12 cellular contexts compared by ENCODE assay signal in genomic region chr6:41449399-41450245, GRCh38.
DNase-seq lines count a peak whose midpoint lies in the region; TF ChIP-seq lines count a peak whose summit lies in the region.
"Had no signal": no experiment of that assay in that cellular context is flagged by ENCODE, and none has a peak within 500 bp of the region (broad histone marks: within the 10 kb centered on the region; RNA-seq: fewer than 3 reads in every experiment).

No MANE protein-coding gene starts in this region.

- H3K9me2 ChIP-seq in SK-N-SH: no peaks in the 10 kb centered on the region

- H3K79me2 ChIP-seq in SK-N-SH (ENCODE audit: insufficient read depth): no peaks in the 10 kb centered on the region

- H3K4me1 ChIP-seq in SK-N-SH (ENCODE audit: control insufficient read depth in 1 of 2, insufficient read depth in 2 of 2, low read depth in 1 of 2, low read length in 1 of 2) (peaks cover 0 to 20% of the 10 kb centered on the region in 2 experiments; a peak in 1 of 4 replicates), right atrium auricular region (peaks cover 0 to 29% of the 10 kb centered on the region in 2 donors), subcutaneous abdominal adipose tissue (ENCODE audit: control insufficient read depth in 5 of 5, insufficient read depth in 5 of 5, low read length in 5 of 5) (peaks cover 11 to 61% (median 37%) of the 10 kb centered on the region in 5 donors)

- TF ChIP-seq CTCF in SK-N-SH (IDR thresholded peaks at IDR 0.05) (no peak), right atrium auricular region (IDR thresholded peaks at IDR 0.05) (no peak), osteocyte (IDR thresholded peaks at IDR 0.05) (no peak), GM13976 (IDR thresholded peaks at IDR 0.05; ENCODE audit: borderline replicate concordance, control extremely low read depth, extremely low read depth, insufficient read depth, missing control alignments) (no peak)

- H3K9ac ChIP-seq in SK-N-SH (no peak overlapping the region), subcutaneous abdominal adipose tissue (ENCODE audit: low read length in 5 of 5) (no peak overlapping the region)

- H3K9me3 ChIP-seq in SK-N-SH (no peaks in the 10 kb centered on the region), right atrium auricular region (no peaks in the 10 kb centered on the region), subcutaneous abdominal adipose tissue (ENCODE audit: control insufficient read depth in 5 of 5, low read length in 5 of 5) (no peaks in the 10 kb centered on the region)
- H3K9me3 ChIP-seq: MG63 had no signal

- intact Hi-C loops in activated T-helper 1 cell treated with anti-CD3 and anti-CD28 coated beads, Interleukin-12 subunit alpha, Interleukin-12 subunit beta, Interleukin-2, Interleukin-4 antibody, amounts not matched to agents 30 ng/mL and 10 ng/mL and 1 ng/mL, durations not matched to agents 14 hours and 24 hours and 36 hours (cut with micrococcal nuclease): no loop called here

- H3K4me3 ChIP-seq in SK-N-SH (ENCODE audit: low read depth in 2 of 2, low read length in 1 of 2) (no peak overlapping the region), right atrium auricular region (no peak overlapping the region), subcutaneous abdominal adipose tissue (ENCODE audit: low read depth in 1 of 5, low read length in 5 of 5) (no peak overlapping the region)
- H3K4me3 ChIP-seq: lung, MG63 had no signal

- CTCF ChIA-PET in SK-N-SH (lab: Yijun Ruan, JAX): interaction anchor here (1.2 to 3.8 kb wide), 9 partner anchors 11 to 337 kb away, joined by 3 to 24 read pairs (median 6); no protein-coding TSS in a partner anchor

- H3F3A ChIP-seq in SK-N-SH (replicated peaks; ENCODE audit: insufficient read depth): no peaks in the 10 kb centered on the region

- H3K27ac Mint-ChIP-seq in osteocyte (ENCODE audit: unreplicated experiment): no peak overlapping the region
- H3K27ac Mint-ChIP-seq in activated T-helper 1 cell treated with anti-CD3 and anti-CD28 coated beads, Interleukin-12 subunit alpha, Interleukin-12 subunit beta, Interleukin-2, Interleukin-4 antibody, amounts not matched to agents 30 ng/mL and 10 ng/mL and 1 ng/mL, durations not matched to agents 14 hours and 24 hours and 36 hours: no peak overlapping the region
- H3K27ac Mint-ChIP-seq: activated naive CD8-positive, alpha-beta T cell treated with anti-CD3 and anti-CD28 coated beads, Interleukin-2, amount 50 U/mL, for 24 hours; stimulated activated naive CD8-positive, alpha-beta T cell treated with anti-CD3 and anti-CD28 coated beads, Interleukin-15, Interleukin-2, amounts not matched to agents 100 ng/mL and 50 ng/mL, for 24 hours had no signal

- H3K4me2 ChIP-seq in SK-N-SH: no peak overlapping the region

- H3K27me3 Mint-ChIP-seq in osteocyte (ENCODE audit: unreplicated experiment): peaks cover 2% of the 10 kb centered on the region
- peaks cover 27% of the 10 kb centered on the region for H3K27me3 Mint-ChIP-seq in activated T-helper 1 cell treated with anti-CD3 and anti-CD28 coated beads, Interleukin-12 subunit alpha, Interleukin-12 subunit beta, Interleukin-2, Interleukin-4 antibody, amounts not matched to agents 30 ng/mL and 10 ng/mL and 1 ng/mL, durations not matched to agents 14 hours and 24 hours and 36 hours (ENCODE audit: insufficient read depth)

- H3K4me1 Mint-ChIP-seq in osteocyte (ENCODE audit: unreplicated experiment): peaks cover 10% of the 10 kb centered on the region
- no peaks in the 10 kb centered on the region for H3K4me1 Mint-ChIP-seq in activated T-helper 1 cell treated with anti-CD3 and anti-CD28 coated beads, Interleukin-12 subunit alpha, Interleukin-12 subunit beta, Interleukin-2, Interleukin-4 antibody, amounts not matched to agents 30 ng/mL and 10 ng/mL and 1 ng/mL, durations not matched to agents 14 hours and 24 hours and 36 hours (ENCODE audit: low read depth)
- H3K4me1 Mint-ChIP-seq: activated naive CD8-positive, alpha-beta T cell treated with anti-CD3 and anti-CD28 coated beads, Interleukin-2, amount 50 U/mL, for 24 hours had no signal

- in situ Hi-C loops in GM13976 (cut with MboI; ENCODE audit: low sequenced_read_pairs, unreplicated experiment): no loop called here

- TF ChIP-seq RAD21 in SK-N-SH (IDR thresholded peaks at IDR 0.05; ENCODE audit: low read length): no peak

- no peak for TF ChIP-seq EP300 in SK-N-SH (IDR thresholded peaks at IDR 0.05; ENCODE audit: borderline replicate concordance in 1 of 2, low read depth in 1 of 2, low read length in 1 of 2)

- no peaks in the 10 kb centered on the region for H3K9me3 Mint-ChIP-seq in osteocyte (ENCODE audit: unreplicated experiment)
- H3K9me3 Mint-ChIP-seq in activated T-helper 1 cell treated with anti-CD3 and anti-CD28 coated beads, Interleukin-12 subunit alpha, Interleukin-12 subunit beta, Interleukin-2, Interleukin-4 antibody, amounts not matched to agents 30 ng/mL and 10 ng/mL and 1 ng/mL, durations not matched to agents 14 hours and 24 hours and 36 hours: no peaks in the 10 kb centered on the region
- H3K9me3 Mint-ChIP-seq: activated naive CD8-positive, alpha-beta T cell treated with anti-CD3 and anti-CD28 coated beads, Interleukin-2, amount 50 U/mL, for 24 hours; stimulated activated naive CD8-positive, alpha-beta T cell treated with anti-CD3 and anti-CD28 coated beads, Interleukin-15, Interleukin-2, amounts not matched to agents 100 ng/mL and 50 ng/mL, for 24 hours had no signal

- no peaks in the 10 kb centered on the region for H3K36me3 ChIP-seq in SK-N-SH (replicated peaks in 1 of 2; ENCODE audit: control insufficient read depth in 1 of 2, insufficient read depth in 2 of 2, low read length in 1 of 2)
- no peaks in the 10 kb centered on the region for H3K36me3 ChIP-seq in right atrium auricular region
- H3K36me3 ChIP-seq in subcutaneous abdominal adipose tissue (ENCODE audit: control insufficient read depth in 5 of 5, insufficient read depth in 5 of 5, low read length in 5 of 5): no peaks in the 10 kb centered on the region
- H3K36me3 ChIP-seq: MG63 had no signal

- no peak overlapping the region for H3K4me3 Mint-ChIP-seq in osteocyte (ENCODE audit: unreplicated experiment)
- no peak overlapping the region for H3K4me3 Mint-ChIP-seq in activated T-helper 1 cell treated with anti-CD3 and anti-CD28 coated beads, Interleukin-12 subunit alpha, Interleukin-12 subunit beta, Interleukin-2, Interleukin-4 antibody, amounts not matched to agents 30 ng/mL and 10 ng/mL and 1 ng/mL, durations not matched to agents 14 hours and 24 hours and 36 hours
- H3K4me3 Mint-ChIP-seq: activated naive CD8-positive, alpha-beta T cell treated with anti-CD3 and anti-CD28 coated beads, Interleukin-2, amount 50 U/mL, for 24 hours; stimulated activated naive CD8-positive, alpha-beta T cell treated with anti-CD3 and anti-CD28 coated beads, Interleukin-15, Interleukin-2, amounts not matched to agents 100 ng/mL and 50 ng/mL, for 24 hours had no signal

- 47% methylated on average over 7 of the region's 8 CpGs for WGBS in SK-N-SH (ENCODE audit: low lambda C conversion rate)

- H2AFZ ChIP-seq in SK-N-SH (ENCODE audit: low read depth): no peak overlapping the region

- H3K27ac ChIP-seq in SK-N-SH (ENCODE audit: low read depth in 2 of 2, low read length in 1 of 2) (no peak overlapping the region; a peak in 1 of 4 replicates), right atrium auricular region (peak overlapping the region; percentile 21 to 91), subcutaneous abdominal adipose tissue (ENCODE audit: low read depth, low read length) (peak overlapping the region; percentile 79)

- POLR2A ChIA-PET in SK-N-SH (lab: Yijun Ruan, JAX): no interaction called here

- H3K27me3 ChIP-seq in SK-N-SH (ENCODE audit: insufficient read depth): peaks cover 4% of the 10 kb centered on the region; the same call in 1 of the 2 replicates
- no peaks in the 10 kb centered on the region for H3K27me3 ChIP-seq in right atrium auricular region
- H3K27me3 ChIP-seq in subcutaneous abdominal adipose tissue (ENCODE audit: control insufficient read depth in 5 of 5, insufficient read depth in 4 of 5, low read length in 5 of 5): peaks cover 0 to 6% (median 0%) of the 10 kb centered on the region in 5 donors
- H3K27me3 ChIP-seq: MG63 had no signal

- no peaks in the 10 kb centered on the region for H4K20me1 ChIP-seq in SK-N-SH (ENCODE audit: insufficient read depth)

- DNase-seq in NCI-H2171 treated with DMSO at 0.1 percent for 48 hours (lab: John Stamatoyannopoulos, UW): peak; percentile 35
- DNase-seq in NCI-H2171 (lab: John Stamatoyannopoulos, UW): no peak
- no peak for DNase-seq in SK-N-SH
- no peak for DNase-seq in right atrium auricular region (ENCODE audit: low spot score)
- DNase-seq in osteocyte (ENCODE audit: extremely low spot score, unreplicated experiment): no peak
- DNase-seq in activated T-helper 1 cell treated with anti-CD3 and anti-CD28 coated beads, Interleukin-12 subunit alpha, Interleukin-12 subunit beta, Interleukin-2, Interleukin-4 antibody, amounts not matched to agents 30 ng/mL and 10 ng/mL and 1 ng/mL, durations not matched to agents 14 hours and 24 hours and 36 hours (ENCODE audit: low spot score): no peak
- no peak for DNase-seq in GM13976 (ENCODE audit: low spot score)
- DNase-seq: activated naive CD8-positive, alpha-beta T cell treated with anti-CD3 and anti-CD28 coated beads, Interleukin-2, amount 50 U/mL, for 24 hours; MG63 had no signal

- H3K36me3 Mint-ChIP-seq in osteocyte (ENCODE audit: unreplicated experiment): no peaks in the 10 kb centered on the region
- H3K36me3 Mint-ChIP-seq in activated T-helper 1 cell treated with anti-CD3 and anti-CD28 coated beads, Interleukin-12 subunit alpha, Interleukin-12 subunit beta, Interleukin-2, Interleukin-4 antibody, amounts not matched to agents 30 ng/mL and 10 ng/mL and 1 ng/mL, durations not matched to agents 14 hours and 24 hours and 36 hours (ENCODE audit: low read depth): no peaks in the 10 kb centered on the region

TF ChIP-seq in SK-N-SH, 30 proteins besides CTCF, POLR2A, EP300 and RAD21:
- TF ChIP-seq NFIC (IDR thresholded peaks at IDR 0.05; ENCODE audit: borderline replicate concordance) (peak; percentile 20; the same call in 1 of the 2 replicates), PBX3 (IDR thresholded peaks at IDR 0.05) (no peak)

Comparison
In these comparisons a context has a peak if more than half of its experiments do, and no peak if none do; other contexts are left out.
1. H3K27ac ChIP-seq: peak in right atrium auricular region (2 of 2) and subcutaneous abdominal adipose tissue (single experiment); none in SK-N-SH (0 of 2).